16 cellular contexts compared by ENCODE assay signal in genomic region chr9:113237026-113237425, GRCh38. TPM values are rescaled to one million over a fixed set of nuclear protein-coding genes. Genes with fewer than 3 reads are reported as not detected.
DNase-seq lines count a peak whose midpoint lies in the region; ATAC-seq, FAIRE-seq and TF ChIP-seq lines count a peak whose summit lies in the region.
"Had no signal": no experiment of that assay in that cellular context is flagged by ENCODE, and none has a peak within 500 bp of the region (broad histone marks: within the 10 kb centered on the region; RNA-seq: fewer than 3 reads in every experiment).

No MANE protein-coding gene starts in this region.

- H3K4me1 ChIP-seq in K562 (replicated peaks in 1 of 2; ENCODE audit: control insufficient read depth in 2 of 2, insufficient read depth in 2 of 2, low read length in 2 of 2) (peaks cover 0 to 9% of the 10 kb centered on the region in 2 experiments; a peak in 3 of 5 replicates), trophoblast cell (ENCODE audit: control insufficient read depth in 1 of 2, insufficient read depth in 2 of 2, low read length in 2 of 2) (no peaks in the 10 kb centered on the region)
- H3K4me1 ChIP-seq: Caco-2 had no signal

- no peak overlapping the region for H3K27ac ChIP-seq in K562 (ENCODE audit: extremely low read depth, low read depth, low read length)
- no peak overlapping the region for H3K27ac ChIP-seq in trophoblast cell (ENCODE audit: low read depth, low read length)
- H3K27ac ChIP-seq: C4-2B had no signal

- BruUV-seq in K562 (replicated peaks; lab: Mats Ljungman, UMichigan) = no TSS peak

- H3K4me3 ChIP-seq in K562 (no peak overlapping the region), trophoblast cell (ENCODE audit: low read depth, low read length) (no peak overlapping the region)

- H3K36me3 ChIP-seq in K562 (ENCODE audit: control insufficient read depth, insufficient read depth, low read length) (peaks cover 7% of the 10 kb centered on the region; the same call in 1 of the 3 replicates), trophoblast cell (ENCODE audit: control insufficient read depth in 1 of 2, insufficient read depth in 2 of 2, low read length in 2 of 2) (no peaks in the 10 kb centered on the region)

- H3K18ac ChIP-seq in trophoblast cell (ENCODE audit: low read length) = no peak overlapping the region

- in situ Hi-C loops in K562 (cut with MboI) = no loop called here

- no peak for DNase-seq in Right ventricle myocardium superior
- no peak for DNase-seq in cardiac septum (ENCODE audit: low spot score)
- DNase-seq in K562 (ENCODE audit: extremely low read depth in 1 of 4, low spot score in 3 of 4) = no peak
- DNase-seq in left cardiac atrium = no peak
- DNase-seq in trophoblast cell = no peak
- no peak for DNase-seq in NCI-H1436 (lab: John Stamatoyannopoulos, UW)
- DNase-seq: Caco-2; CD4-positive, alpha-beta T cell; H9 had no signal

- no peak overlapping the region for H2BK120ac ChIP-seq in trophoblast cell (ENCODE audit: insufficient read depth, low read length, poor library complexity)

- no peak overlapping the region for H2BK12ac ChIP-seq in trophoblast cell (ENCODE audit: low read length)

- no peak overlapping the region for H3K14ac ChIP-seq in trophoblast cell (ENCODE audit: low read length)

- FAIRE-seq in K562 (lab: Jason Lieb, UNC) = no peak
- FAIRE-seq: D721Med, G401.6, GM12891, GM19239, H1 had no signal

- intact Hi-C loops in Right ventricle myocardium superior (cut with DNase I) (no loop called here), cardiac septum (cut with DNase I) (no loop called here), K562 (cut with micrococcal nuclease) (no loop called here), left cardiac atrium (cut with DNase I) (no loop called here)

- CTCF ChIA-PET in K562 (lab: Yijun Ruan, JAX; ENCODE audit: low intra/inter-chr PET ratio) = no interaction called here

- WGBS in K562 (ENCODE audit: insufficient coverage, low coverage, missing lambda C conversion rate) = 75% methylated on average over 4 of the region's 4 CpGs
- no CpG with 5 or more reads among the region's 4 CpGs for WGBS in trophoblast cell (ENCODE audit: extremely low coverage, insufficient coverage, insufficient read length)

- H3K9ac ChIP-seq in K562 (ENCODE audit: insufficient read depth in 1 of 2, low read depth in 2 of 2, low read length in 2 of 2) (no peak overlapping the region; a peak in 1 of 4 replicates), trophoblast cell (ENCODE audit: low read length) (peak overlapping the region; percentile 59)

- H3K9me1 ChIP-seq in K562 (ENCODE audit: control insufficient read depth, insufficient read depth, low read length) = no peaks in the 10 kb centered on the region

- H3K4ac ChIP-seq in trophoblast cell (ENCODE audit: low read depth, low read length) = no peak overlapping the region

- no peak for TF ChIP-seq CTCF in K562 (IDR thresholded peaks at IDR 0.05 in 2 of 3, conservative IDR thresholded peaks at IDR 0.05 in 1 of 3; ENCODE audit: insufficient read depth in 2 of 3, low read depth in 1 of 3, low read length in 3 of 3)

- H4K8ac ChIP-seq in trophoblast cell (ENCODE audit: low read depth, low read length) = no peak overlapping the region

- no peak for TF ChIP-seq RAD21 in K562 (CRISPR knock-in tag; conservative IDR thresholded peaks at IDR 0.05 in 1 of 2, IDR thresholded peaks at IDR 0.05 in 1 of 2)

- POLR2A ChIA-PET in K562 (lab: Yijun Ruan, JAX) = interaction anchor here (0.6 to 1.6 kb wide), 2 partner anchors 16 to 421 kb away, joined by 3 to 6 read pairs; partner anchors contain the start of genes FKBP15 and SLC31A1

- no peak overlapping the region for H2BK5ac ChIP-seq in trophoblast cell (ENCODE audit: low read depth, low read length, poor library complexity)

- H3K79me2 ChIP-seq in K562 (ENCODE audit: control insufficient read depth, insufficient read depth, low read length) (peaks cover 15% of the 10 kb centered on the region), trophoblast cell (ENCODE audit: control insufficient read depth, insufficient read depth, low read length, poor library complexity) (no peaks in the 10 kb centered on the region)

- H4K20me1 ChIP-seq in K562 (replicated peaks; ENCODE audit: control insufficient read depth, insufficient read depth, low read length) = 0 out of 2 replicates have a peak, but pooled peaks cover 5% of the 10 kb centered on the region

- H2AFZ ChIP-seq in K562 (ENCODE audit: low read depth, low read length) (no peak overlapping the region), trophoblast cell (ENCODE audit: insufficient read depth, low read length, poor library complexity) (no peak overlapping the region)

- no peak overlapping the region for H4K12ac ChIP-seq in trophoblast cell (ENCODE audit: low read depth, low read length)

- peak overlapping the region; percentile 76 for H3K23ac ChIP-seq in trophoblast cell (ENCODE audit: low read length)

- H3K9me3 ChIP-seq in K562 (replicated peaks; ENCODE audit: control insufficient read depth, insufficient read depth, low read depth, low read length) = no peaks in the 10 kb centered on the region
- no peaks in the 10 kb centered on the region for H3K9me3 ChIP-seq in trophoblast cell (ENCODE audit: insufficient read depth, low read depth, low read length)
- H3K9me3 ChIP-seq: Caco-2 had no signal

- H4K91ac ChIP-seq in trophoblast cell (ENCODE audit: low read depth, low read length) = no peak overlapping the region

- TF ChIP-seq EP300 in K562 (IDR thresholded peaks at IDR 0.05; ENCODE audit: low read length) = no peak

- ATAC-seq in Right ventricle myocardium superior (ENCODE audit: poor library complexity) (peak; percentile 84), K562 (peak; percentile 17; the same call in 1 of the 3 replicates), left cardiac atrium (peak; percentile 62 to 74), HG02884 (IDR thresholded peaks at IDR 0.05; ENCODE audit: unreplicated experiment) (no peak)

- H2AK5ac ChIP-seq in trophoblast cell (ENCODE audit: low read length) = no peak overlapping the region

- H3K27me3 ChIP-seq in K562 (ENCODE audit: control insufficient read depth in 2 of 2, insufficient read depth in 2 of 2, low read length in 2 of 2) (no peaks in the 10 kb centered on the region), trophoblast cell (ENCODE audit: insufficient read depth, low read length) (no peaks in the 10 kb centered on the region)

- H3K79me1 ChIP-seq in trophoblast cell (ENCODE audit: low read length) = no peaks in the 10 kb centered on the region

- H3K4me2 ChIP-seq in K562 (ENCODE audit: insufficient read depth, low read length) (no peak overlapping the region), trophoblast cell (ENCODE audit: low read length) (peak overlapping the region; percentile 29)

- TF ChIP-seq POLR2A in K562 (conservative IDR thresholded peaks at IDR 0.05) = no peak

RNA-seq across cellular contexts. Expression of gene SLC31A1, which starts 15.7 kb away (rescaled TPM):
- 9.4 TPM for total RNA-seq in Right ventricle myocardium superior
- 9.6 TPM for total RNA-seq in cardiac septum
- total RNA-seq in K562 (2011; cell fraction: chromatin; rRNA removed; ENCODE audit: low replicate concordance) = 27.5 and 46.2 TPM in 2 replicates
- 29.9 and 34.7 TPM in 2 replicates for total RNA-seq in K562 (2011; cell fraction: nucleolus; rRNA removed)
- total RNA-seq in K562 (2011; cell fraction: nucleoplasm; rRNA removed) = 63.7 and 98.0 TPM in 2 replicates
- total RNA-seq in K562 (2014; rRNA removed) = 15.4 and 17.2 TPM in 2 replicates
- total RNA-seq in K562 (2014; rRNA removed; fragmentation: Illumina TruSeq; extraction: Trizol) = 28.6 and 29.9 TPM in 2 replicates
- total RNA-seq in K562 (2015; rRNA removed; fragmentation: Illumina TruSeq; extraction: Trizol) = 17.3 and 19.7 TPM in 2 replicates
- total RNA-seq in K562 (2021) = 25.8 and 25.9 TPM in 2 replicates
- 39.3 and 40.7 TPM in 2 replicates for polyA plus RNA-seq in K562 (2011; rRNA removed)
- polyA plus RNA-seq in K562 (2011; cell fraction: cytosol; rRNA removed) = 23.0 and 45.3 TPM in 2 replicates
- 5.1 and 7.0 TPM in 2 replicates for polyA plus RNA-seq in K562 (2011; cell fraction: nucleus; rRNA removed)
- 28.0 and 65.7 TPM in 2 replicates for polyA plus RNA-seq in K562 (2012)
- polyA plus RNA-seq in K562 (2014; fragmentation: Illumina TruSeq; extraction: Trizol) = 32.0 and 34.6 TPM in 2 replicates
- 10 to 100 TPM; 21.7 to 30.7 TPM for polyA plus RNA-seq in K562 (2014; fragmentation: Nextera tagmentation; extraction: Ambion mirVana)
- 19.7 and 25.4 TPM in 2 replicates for polyA plus RNA-seq in K562 (2014; rRNA removed)
- 41.4 and 42.7 TPM in 2 replicates for polyA minus RNA-seq in K562 (2011; rRNA and poly(A)+ RNA removed)
- 14.0 and 17.5 TPM in 2 replicates for polyA minus RNA-seq in K562 (2011; cell fraction: cytosol; rRNA and poly(A)+ RNA removed)
- polyA minus RNA-seq in K562 (2011; cell fraction: nucleus; rRNA and poly(A)+ RNA removed) = 7.4 and 12.8 TPM in 2 replicates
- 10 to 100 TPM; 13.8 to 23.4 TPM for total RNA-seq in left cardiac atrium
- polyA plus RNA-seq in trophoblast cell (2013) = 60.3 and 63.7 TPM in 2 replicates

RNA-seq across cellular contexts. Expression of gene FKBP15, which starts 15.9 kb away (rescaled TPM):
- total RNA-seq in Right ventricle myocardium superior (18.1 TPM), cardiac septum (17.9 TPM), K562 (2014; rRNA removed) (15.2 and 18.3 TPM in 2 replicates), K562 (2014; rRNA removed; fragmentation: Illumina TruSeq; extraction: Trizol) (16.3 and 18.1 TPM in 2 replicates), K562 (2015; rRNA removed; fragmentation: Illumina TruSeq; extraction: Trizol) (20.1 and 21.6 TPM in 2 replicates), K562 (2021) (17.9 and 18.9 TPM in 2 replicates), left cardiac atrium (10 to 100 TPM; 19.5 to 20.4 TPM)
- 86.3 and 101 TPM in 2 replicates for total RNA-seq in K562 (2011; cell fraction: chromatin; rRNA removed; ENCODE audit: low replicate concordance)
- total RNA-seq in K562 (2011; cell fraction: nucleolus; rRNA removed) = 43.7 and 47.4 TPM in 2 replicates
- total RNA-seq in K562 (2011; cell fraction: nucleoplasm; rRNA removed) = 73.0 and 105 TPM in 2 replicates
- polyA plus RNA-seq in K562 (2011; rRNA removed) (38.0 and 45.2 TPM in 2 replicates), K562 (2014; fragmentation: Illumina TruSeq; extraction: Trizol) (19.5 and 23.2 TPM in 2 replicates), K562 (2014; fragmentation: Nextera tagmentation; extraction: Ambion mirVana) (10 to 100 TPM in 1 of 2 experiments, 1 to 10 TPM in 1; 8.7 to 15.3 TPM), K562 (2014; rRNA removed) (17.9 and 18.9 TPM in 2 replicates)
- 23.5 and 35.7 TPM in 2 replicates for polyA plus RNA-seq in K562 (2011; cell fraction: cytosol; rRNA removed)
- 119 and 124 TPM in 2 replicates for polyA plus RNA-seq in K562 (2011; cell fraction: nucleus; rRNA removed)
- polyA plus RNA-seq in K562 (2012) = 15.5 and 15.7 TPM in 2 replicates
- polyA minus RNA-seq in K562 (2011; rRNA and poly(A)+ RNA removed) = 63.8 and 69.0 TPM in 2 replicates
- 13.3 and 21.6 TPM in 2 replicates for polyA minus RNA-seq in K562 (2011; cell fraction: cytosol; rRNA and poly(A)+ RNA removed)
- polyA minus RNA-seq in K562 (2011; cell fraction: nucleus; rRNA and poly(A)+ RNA removed) = 63.8 and 108 TPM in 2 replicates
- polyA plus RNA-seq in trophoblast cell (2013) = 15.4 and 16.5 TPM in 2 replicates

RNA-seq across cellular contexts. Expression of gene CDC26, which starts 38.3 kb away (rescaled TPM):
- total RNA-seq in Right ventricle myocardium superior = 40.1 TPM
- total RNA-seq in cardiac septum = 35.1 TPM
- total RNA-seq in K562 (2011; cell fraction: chromatin; rRNA removed; ENCODE audit: low replicate concordance) = 6.0 and 15.5 TPM in 2 replicates
- total RNA-seq in K562 (2011; cell fraction: nucleolus; rRNA removed) = 3.7 and 4.7 TPM in 2 replicates
- 6.2 and 8.5 TPM in 2 replicates for total RNA-seq in K562 (2011; cell fraction: nucleoplasm; rRNA removed)
- total RNA-seq in K562 (2014; rRNA removed) = 38.9 and 49.8 TPM in 2 replicates
- total RNA-seq in K562 (2014; rRNA removed; fragmentation: Illumina TruSeq; extraction: Trizol) = 60.0 and 61.5 TPM in 2 replicates
- 63.9 and 65.3 TPM in 2 replicates for total RNA-seq in K562 (2015; rRNA removed; fragmentation: Illumina TruSeq; extraction: Trizol)
- total RNA-seq in K562 (2021) = 33.0 TPM in 2 replicates
- polyA plus RNA-seq in K562 (2011; rRNA removed) = 30.1 and 42.9 TPM in 2 replicates
- 7.1 and 20.4 TPM in 2 replicates for polyA plus RNA-seq in K562 (2011; cell fraction: cytosol; rRNA removed)
- polyA plus RNA-seq in K562 (2011; cell fraction: nucleus; rRNA removed) = 9.9 and 13.4 TPM in 2 replicates
- polyA plus RNA-seq in K562 (2012) = 24.7 and 64.4 TPM in 2 replicates
- polyA plus RNA-seq in K562 (2014; fragmentation: Illumina TruSeq; extraction: Trizol) = 69.5 and 76.9 TPM in 2 replicates
- 100 to 1,000 TPM; 132 to 147 TPM for polyA plus RNA-seq in K562 (2014; fragmentation: Nextera tagmentation; extraction: Ambion mirVana)
- 57.4 and 64.6 TPM in 2 replicates for polyA plus RNA-seq in K562 (2014; rRNA removed)
- 29.1 and 33.8 TPM in 2 replicates for polyA minus RNA-seq in K562 (2011; rRNA and poly(A)+ RNA removed)
- 6.0 and 11.5 TPM in 2 replicates for polyA minus RNA-seq in K562 (2011; cell fraction: cytosol; rRNA and poly(A)+ RNA removed)
- 3.5 and 8.0 TPM in 2 replicates for polyA minus RNA-seq in K562 (2011; cell fraction: nucleus; rRNA and poly(A)+ RNA removed)
- total RNA-seq in left cardiac atrium = 10 to 100 TPM; 33.3 to 33.8 TPM
- polyA plus RNA-seq in trophoblast cell (2013) = 39.5 and 42.0 TPM in 2 replicates

RNA-seq across cellular contexts. Expression of gene PRPF4, which starts 38.4 kb away (rescaled TPM):
- total RNA-seq in Right ventricle myocardium superior (11.0 TPM), cardiac septum (10.5 TPM), K562 (2014; rRNA removed) (36.2 and 39.8 TPM in 2 replicates), K562 (2014; rRNA removed; fragmentation: Illumina TruSeq; extraction: Trizol) (42.4 and 45.0 TPM in 2 replicates), K562 (2015; rRNA removed; fragmentation: Illumina TruSeq; extraction: Trizol) (52.7 and 53.2 TPM in 2 replicates), K562 (2021) (36.1 and 36.7 TPM in 2 replicates), left cardiac atrium (10 to 100 TPM in 1 of 2 donors, 1 to 10 TPM in 1; 9.9 to 14.3 TPM)
- 40.6 and 50.9 TPM in 2 replicates for total RNA-seq in K562 (2011; cell fraction: chromatin; rRNA removed; ENCODE audit: low replicate concordance)
- total RNA-seq in K562 (2011; cell fraction: nucleolus; rRNA removed) = 20.5 and 23.0 TPM in 2 replicates
- 26.3 and 27.7 TPM in 2 replicates for total RNA-seq in K562 (2011; cell fraction: nucleoplasm; rRNA removed)
- polyA plus RNA-seq in K562 (2011; rRNA removed) (18.3 and 26.1 TPM in 2 replicates), K562 (2014; fragmentation: Illumina TruSeq; extraction: Trizol) (44.7 and 49.8 TPM in 2 replicates), K562 (2014; fragmentation: Nextera tagmentation; extraction: Ambion mirVana) (10 to 100 TPM; 25.8 to 66.0 TPM), K562 (2014; rRNA removed) (29.5 and 30.2 TPM in 2 replicates)
- polyA plus RNA-seq in K562 (2011; cell fraction: cytosol; rRNA removed) = 19.0 and 20.2 TPM in 2 replicates
- 15.4 and 18.4 TPM in 2 replicates for polyA plus RNA-seq in K562 (2011; cell fraction: nucleus; rRNA removed)
- polyA plus RNA-seq in K562 (2012) = 26.0 and 38.2 TPM in 2 replicates
- 19.3 and 21.5 TPM in 2 replicates for polyA minus RNA-seq in K562 (2011; rRNA and poly(A)+ RNA removed)
- 17.4 and 19.7 TPM in 2 replicates for polyA minus RNA-seq in K562 (2011; cell fraction: cytosol; rRNA and poly(A)+ RNA removed)
- polyA minus RNA-seq in K562 (2011; cell fraction: nucleus; rRNA and poly(A)+ RNA removed) = 9.0 and 15.3 TPM in 2 replicates
- polyA plus RNA-seq in trophoblast cell (2013) = 22.6 and 23.5 TPM in 2 replicates
